ENCODE assay signal across 14 cellular contexts in the genomic region with DNA sequence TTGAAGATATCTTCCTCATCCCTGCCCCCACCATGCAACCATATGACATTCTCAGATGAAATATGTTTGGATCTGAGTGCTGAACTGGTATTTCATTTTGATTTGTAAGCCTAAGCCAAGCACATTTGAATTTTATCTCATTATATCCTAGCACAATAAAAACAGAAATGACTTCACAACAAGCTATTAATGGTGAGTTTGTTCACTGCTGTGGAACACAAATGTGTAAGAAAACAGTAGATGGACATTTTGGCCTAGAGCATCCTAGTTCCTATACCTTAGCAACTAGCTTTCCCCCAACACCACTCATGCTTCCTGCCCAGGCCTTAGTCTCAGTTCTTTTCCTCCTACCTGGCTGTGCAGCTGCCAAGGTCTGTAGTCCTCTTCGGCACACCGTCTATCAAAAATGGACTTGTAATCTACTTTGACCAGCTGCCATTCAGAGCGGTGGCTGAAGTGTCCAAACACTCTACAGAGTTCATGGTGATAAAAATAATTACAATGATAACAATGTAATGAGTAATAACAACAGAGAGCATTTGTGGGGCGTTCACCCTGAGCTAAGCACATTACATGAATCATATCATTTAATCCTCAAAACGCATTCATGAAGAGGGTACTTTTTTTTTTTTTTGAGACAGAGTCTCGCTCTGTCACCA.
"Had no signal": no experiment of that assay in that cellular context is flagged by ENCODE, and none has a peak within 500 bp of the region (broad histone marks: within the 10 kb centered on the region; RNA-seq: fewer than 3 reads in every experiment).

No MANE protein-coding gene starts in this region.

- H3K27ac ChIP-seq: coronary artery, lower lobe of right lung, testis, upper lobe of right lung, vagina had no signal

- H3K4me1 ChIP-seq: lower lobe of right lung, testis, upper lobe of right lung, vagina had no signal

- H3K36me3 ChIP-seq: lower lobe of right lung, upper lobe of right lung, vagina had no signal

- H3K27me3 ChIP-seq: testis, tibial nerve, upper lobe of right lung, vagina had no signal

- H3K4me3 ChIP-seq: coronary artery, lower lobe of right lung, testis, tibial nerve, upper lobe of right lung, vagina had no signal

- DNase-seq: effector CD8-positive, alpha-beta T cell; islet precursor cell; lower lobe of right lung; natural killer cell; posterior cingulate gyrus; stimulated activated CD4-positive, alpha-beta T cell treated with anti-CD3 and anti-CD28 coated beads, Interleukin-4, amount 100 ng/mL, for 1 hour; stimulated activated naive CD8-positive, alpha-beta T cell treated with anti-CD3 and anti-CD28 coated beads, Interleukin-15, amount 100 ng/mL, for 72 hours; testis; upper lobe of right lung had no signal

- H3K9me3 ChIP-seq: lower lobe of right lung, testis, tibial nerve, upper lobe of right lung, vagina had no signal

- ATAC-seq: left lobe of liver; lower lobe of right lung; natural killer cell; stimulated activated memory B cell treated with anti-CD40 and anti-IgM and Interleukin-4, amounts not matched to agents 10 μg/mL and 1 μg/mL and 100 μg/mL, for 72 hours; stimulated activated naive CD8-positive, alpha-beta T cell treated with anti-CD3 and anti-CD28 coated beads, Interleukin-15, amount 100 ng/mL, for 72 hours; upper lobe of right lung had no signal
